35 cellular contexts compared by ENCODE assay signal in the genomic region with DNA sequence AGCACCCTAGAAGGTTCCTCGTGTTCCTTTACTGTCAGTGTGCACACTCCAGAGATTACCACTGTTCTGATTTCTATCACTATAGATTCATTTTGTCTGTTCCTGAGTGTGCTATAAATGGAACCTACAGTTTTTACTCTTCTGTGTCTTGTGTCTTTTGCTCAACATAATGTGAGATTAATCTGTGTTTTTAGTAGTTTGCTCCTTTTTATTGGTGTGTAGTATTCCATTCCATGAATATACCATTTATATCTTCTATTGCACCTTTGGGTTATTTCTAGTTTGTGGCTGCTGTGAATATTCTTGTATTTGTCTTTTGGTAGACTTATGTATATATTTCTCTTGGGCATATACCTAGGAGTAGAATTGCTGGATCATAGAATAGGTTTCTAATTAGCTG.
DNase-seq lines count a peak whose midpoint lies in the region; ATAC-seq, FAIRE-seq and TF ChIP-seq lines count a peak whose summit lies in the region.
"Had no signal": no experiment of that assay in that cellular context is flagged by ENCODE, and none has a peak within 500 bp of the region (broad histone marks: within the 10 kb centered on the region; RNA-seq: fewer than 3 reads in every experiment).

No MANE protein-coding gene starts in this region.

- H3K9ac ChIP-seq in K562 (ENCODE audit: insufficient read depth in 1 of 2, low read depth in 2 of 2, low read length in 2 of 2): no peak overlapping the region
- H3K9ac ChIP-seq: BLaER1; BLaER1 treated with 17β-estradiol and CSF1 and Interleukin-3, amounts not matched to agents 10 nM and 100 nM had no signal

- H3K4me2 ChIP-seq in A549 (no peak overlapping the region), K562 (ENCODE audit: insufficient read depth, low read length) (no peak overlapping the region)
- H3K4me2 ChIP-seq: BLaER1; BLaER1 treated with 17β-estradiol and CSF1 and Interleukin-3, amounts not matched to agents 10 nM and 100 nM had no signal

- TF ChIP-seq RAD21 in A549 (conservative IDR thresholded peaks at IDR 0.05 in 1 of 2, IDR thresholded peaks at IDR 0.05 in 1 of 2) (no peak), K562 (CRISPR knock-in tag; conservative IDR thresholded peaks at IDR 0.05 in 1 of 2, IDR thresholded peaks at IDR 0.05 in 1 of 2) (no peak)

- peaks cover 6 to 24% of the 10 kb centered on the region in 2 donors for H3K36me3 Mint-ChIP-seq in activated T-cell treated with anti-CD3 and anti-CD28 coated beads, Interleukin-2, amount 50 U/mL, for 72 hours (ENCODE audit: insufficient read depth in 2 of 2)
- H3K36me3 Mint-ChIP-seq in MCF 10A (ENCODE audit: insufficient read depth, unreplicated experiment): peaks cover 52% of the 10 kb centered on the region

- no peaks in the 10 kb centered on the region for H3K9me3 Mint-ChIP-seq in activated T-cell treated with anti-CD3 and anti-CD28 coated beads, Interleukin-2, amount 50 U/mL, for 72 hours
- no peaks in the 10 kb centered on the region for H3K9me3 Mint-ChIP-seq in MCF 10A (ENCODE audit: unreplicated experiment)
- H3K9me3 Mint-ChIP-seq: CD4-positive, alpha-beta memory T cell; CD4-positive, alpha-beta T cell; CD4-positive, CD25-positive, alpha-beta regulatory T cell; CD8-positive, alpha-beta memory T cell; CD8-positive, alpha-beta T cell had no signal

- in situ Hi-C loops in K562 (cut with MboI): no loop called here

- POLR2A ChIA-PET in A549 (lab: Yijun Ruan, JAX) (interaction anchor here (0.6 kb wide), 1 partner anchor 1771 kb away, joined by 5 read pairs; no protein-coding TSS in a partner anchor), HEK293 (lab: Yijun Ruan, JAX) (no interaction called here), K562 (lab: Yijun Ruan, JAX) (interaction anchor here (0.8 to 1.2 kb wide), 2 partner anchors 12 to 28 kb away, joined by 3 read pairs; no protein-coding TSS in a partner anchor), MCF 10A (lab: Yijun Ruan, JAX) (interaction anchor here (0.6 kb wide), 2 partner anchors 32 to 239 kb away, joined by 3 to 4 read pairs; no protein-coding TSS in a partner anchor)

- no peaks in the 10 kb centered on the region for H3K9me1 ChIP-seq in K562 (ENCODE audit: control insufficient read depth, insufficient read depth, low read length)

- H3K4me1 Mint-ChIP-seq in activated T-cell treated with anti-CD3 and anti-CD28 coated beads, Interleukin-2, amount 50 U/mL, for 72 hours (ENCODE audit: low read depth): no peaks in the 10 kb centered on the region
- no peaks in the 10 kb centered on the region for H3K4me1 Mint-ChIP-seq in MCF 10A (ENCODE audit: insufficient read depth, unreplicated experiment)
- H3K4me1 Mint-ChIP-seq: B cell, CD14-positive monocyte had no signal

- no peak for TF ChIP-seq POLR2A in A549 (IDR thresholded peaks at IDR 0.05; ENCODE audit: low read length)
- TF ChIP-seq POLR2A in K562 (conservative IDR thresholded peaks at IDR 0.05): no peak

- FAIRE-seq in A549 (lab: Jason Lieb, UNC) (peak; percentile 84), K562 (lab: Jason Lieb, UNC) (no peak)
- FAIRE-seq: D721Med had no signal

- no peaks in the 10 kb centered on the region for H4K20me1 ChIP-seq in K562 (replicated peaks; ENCODE audit: control insufficient read depth, insufficient read depth, low read length)

- H3K9me3 ChIP-seq in A549: no peaks in the 10 kb centered on the region
- no peaks in the 10 kb centered on the region for H3K9me3 ChIP-seq in HEK293 (ENCODE audit: control insufficient read depth, insufficient read depth, low read depth, low read length)
- H3K9me3 ChIP-seq in K562 (replicated peaks; ENCODE audit: control insufficient read depth, insufficient read depth, low read depth, low read length): no peaks in the 10 kb centered on the region
- H3K9me3 ChIP-seq: BE2C; BLaER1; BLaER1 treated with 17β-estradiol and CSF1 and Interleukin-3, amounts not matched to agents 10 nM and 100 nM; Caco-2 had no signal

- no peak overlapping the region for H3K27ac ChIP-seq in A549
- H3K27ac ChIP-seq in HEK293 (ENCODE audit: extremely low read depth, low read depth, low read length): no peak overlapping the region
- no peak overlapping the region for H3K27ac ChIP-seq in K562 (ENCODE audit: extremely low read depth, low read depth, low read length)
- H3K27ac ChIP-seq: 22Rv1; BLaER1; BLaER1 treated with 17β-estradiol and CSF1 and Interleukin-3, amounts not matched to agents 10 nM and 100 nM; C4-2B had no signal

- TF ChIP-seq EP300 in A549 (IDR thresholded peaks at IDR 0.05) (no peak), K562 (IDR thresholded peaks at IDR 0.05; ENCODE audit: low read length) (no peak)

- no peak for ATAC-seq in activated T-cell treated with anti-CD3 and anti-CD28 coated beads, Interleukin-2, amount 50 U/mL, for 72 hours (replicated peaks in 1 of 2)
- ATAC-seq in A549 (no peak), K562 (no peak)
- ATAC-seq: CD8-positive, alpha-beta T cell had no signal

- no peaks in the 10 kb centered on the region for H3K27me3 ChIP-seq in K562 (ENCODE audit: control insufficient read depth in 2 of 2, insufficient read depth in 2 of 2, low read length in 2 of 2)
- H3K27me3 ChIP-seq: BE2C; BLaER1; BLaER1 treated with 17β-estradiol and CSF1 and Interleukin-3, amounts not matched to agents 10 nM and 100 nM had no signal

- WGBS in A549 (ENCODE audit: missing lambda C conversion rate): 90% methylated on average over 1 of the region's 1 CpG
- 81% methylated on average over 1 of the region's 1 CpG for WGBS in K562 (ENCODE audit: insufficient coverage, low coverage, missing lambda C conversion rate)

- H3K4me1 ChIP-seq in A549 (no peaks in the 10 kb centered on the region), HEK293 (ENCODE audit: control insufficient read depth, insufficient read depth, low read length) (no peaks in the 10 kb centered on the region), K562 (replicated peaks in 1 of 2; ENCODE audit: control insufficient read depth in 2 of 2, insufficient read depth in 2 of 2, low read length in 2 of 2) (no peaks in the 10 kb centered on the region)
- H3K4me1 ChIP-seq: BE2C; BLaER1; BLaER1 treated with 17β-estradiol and CSF1 and Interleukin-3, amounts not matched to agents 10 nM and 100 nM had no signal

- peaks cover 3% of the 10 kb centered on the region for H3K79me2 ChIP-seq in K562 (ENCODE audit: control insufficient read depth, insufficient read depth, low read length)

- CTCF ChIA-PET in A549 (lab: Yijun Ruan, JAX): interaction anchor here (1.5 to 2.8 kb wide), 2 partner anchors 42 to 109 kb away, joined by 5 to 10 read pairs; no protein-coding TSS in a partner anchor
- CTCF ChIA-PET in HEK293 (lab: Yijun Ruan, JAX): interaction anchor here (0.8 kb wide), 1 partner anchor 26 kb away, joined by 9 read pairs; no protein-coding TSS in a partner anchor
- CTCF ChIA-PET in K562 (lab: Yijun Ruan, JAX; ENCODE audit: low intra/inter-chr PET ratio): no interaction called here
- CTCF ChIA-PET in MCF 10A (lab: Yijun Ruan, JAX): interaction anchor here (0.6 kb wide), 1 partner anchor 23 kb away, joined by 4 read pairs; no protein-coding TSS in a partner anchor

- H2AFZ ChIP-seq in K562 (ENCODE audit: low read depth, low read length): no peak overlapping the region

- H3K27me3 Mint-ChIP-seq in activated T-cell treated with anti-CD3 and anti-CD28 coated beads, Interleukin-2, amount 50 U/mL, for 72 hours (ENCODE audit: low read depth): no peaks in the 10 kb centered on the region
- no peaks in the 10 kb centered on the region for H3K27me3 Mint-ChIP-seq in MCF 10A (ENCODE audit: insufficient read depth, unreplicated experiment)
- H3K27me3 Mint-ChIP-seq: B cell; CD4-positive, alpha-beta memory T cell; CD4-positive, alpha-beta T cell; CD4-positive, CD25-positive, alpha-beta regulatory T cell; CD8-positive, alpha-beta memory T cell had no signal

- H3K36me3 ChIP-seq in HEK293 (ENCODE audit: control insufficient read depth in 2 of 2, insufficient read depth in 1 of 2, low read length in 2 of 2): peaks cover 54 to 58% of the 10 kb centered on the region in 2 experiments
- peaks cover 69% of the 10 kb centered on the region for H3K36me3 ChIP-seq in K562 (ENCODE audit: control insufficient read depth, insufficient read depth, low read length)

- TF ChIP-seq CTCF in A549 (IDR thresholded peaks at IDR 0.05) (no peak), HEK293 (tag by site-specific recombination; IDR thresholded peaks at IDR 0.05) (no peak), K562 (IDR thresholded peaks at IDR 0.05 in 2 of 3, conservative IDR thresholded peaks at IDR 0.05 in 1 of 3; ENCODE audit: insufficient read depth in 2 of 3, low read depth in 1 of 3, low read length in 3 of 3) (no peak), MCF 10A (IDR thresholded peaks at IDR 0.05; ENCODE audit: unreplicated experiment) (no peak)

- no peak for DNase-seq in activated T-cell treated with anti-CD3 and anti-CD28 coated beads, Interleukin-2, amount 50 U/mL, for 72 hours
- DNase-seq in activated T-cell treated with anti-CD3 and anti-CD28 coated beads for 4 hours (no peak), A549 (ENCODE audit: low read depth in 1 of 2, low spot score in 1 of 2) (no peak), K562 (ENCODE audit: extremely low read depth in 1 of 4, low spot score in 3 of 4) (no peak), MCF 10A (ENCODE audit: unreplicated experiment) (no peak), hippocampal formation (lab: John Stamatoyannopoulos, UW) (no peak)
- DNase-seq in activated effector memory CD4-positive, alpha-beta T cell treated with anti-CD3 and anti-CD28 coated beads, Interleukin-2, amount 50 U/mL, for 16 hours: no peak
- DNase-seq: 8988T; ACHN; AML-193; BE2C; C1 segment of cervical spinal cord; Caco-2; Calu3; CD4-positive, alpha-beta memory T cell; CD4-positive, alpha-beta T cell; CD4-positive, CD25-positive, alpha-beta regulatory T cell; CD8-positive, alpha-beta memory T cell; CD8-positive, alpha-beta T cell; COR-L47; DMS 273 treated with DMSO at 0.1 percent for 48 hours; DMS153; DMS53; DMS79; DMS79 treated with DMSO at 0.1 percent for 48 hours; DND-41; EL had no signal

- H3K4me3 Mint-ChIP-seq in activated T-cell treated with anti-CD3 and anti-CD28 coated beads, Interleukin-2, amount 50 U/mL, for 72 hours: no peak overlapping the region
- no peak overlapping the region for H3K4me3 Mint-ChIP-seq in MCF 10A (ENCODE audit: unreplicated experiment)
- H3K4me3 Mint-ChIP-seq: B cell; CD14-positive monocyte; CD4-positive, alpha-beta memory T cell; CD4-positive, alpha-beta T cell; CD4-positive, CD25-positive, alpha-beta regulatory T cell; CD8-positive, alpha-beta T cell had no signal

- H3K4me3 ChIP-seq in A549: no peak overlapping the region
- H3K4me3 ChIP-seq in HEK293 (ENCODE audit: low read depth, low read length): no peak overlapping the region
- no peak overlapping the region for H3K4me3 ChIP-seq in K562
- H3K4me3 ChIP-seq: BLaER1; BLaER1 treated with 17β-estradiol and CSF1 and Interleukin-3, amounts not matched to agents 10 nM and 100 nM had no signal

- BruUV-seq in K562 (replicated peaks; lab: Mats Ljungman, UMichigan) (no TSS peak), MCF 10A (replicated peaks; lab: Mats Ljungman, UMichigan) (no TSS peak)

- intact Hi-C loops in K562 (cut with micrococcal nuclease): no loop called here
- intact Hi-C loops in MCF 10A (cut with micrococcal nuclease): no loop called here

- H3K27ac Mint-ChIP-seq in activated T-cell treated with anti-CD3 and anti-CD28 coated beads, Interleukin-2, amount 50 U/mL, for 72 hours: peak overlapping the region; percentile 24
- no peak overlapping the region for H3K27ac Mint-ChIP-seq in MCF 10A (ENCODE audit: low read depth, unreplicated experiment)
- H3K27ac Mint-ChIP-seq: B cell; CD14-positive monocyte; CD4-positive, alpha-beta T cell had no signal
